ENCODE assay signal across 18 cellular contexts in the genomic region with DNA sequence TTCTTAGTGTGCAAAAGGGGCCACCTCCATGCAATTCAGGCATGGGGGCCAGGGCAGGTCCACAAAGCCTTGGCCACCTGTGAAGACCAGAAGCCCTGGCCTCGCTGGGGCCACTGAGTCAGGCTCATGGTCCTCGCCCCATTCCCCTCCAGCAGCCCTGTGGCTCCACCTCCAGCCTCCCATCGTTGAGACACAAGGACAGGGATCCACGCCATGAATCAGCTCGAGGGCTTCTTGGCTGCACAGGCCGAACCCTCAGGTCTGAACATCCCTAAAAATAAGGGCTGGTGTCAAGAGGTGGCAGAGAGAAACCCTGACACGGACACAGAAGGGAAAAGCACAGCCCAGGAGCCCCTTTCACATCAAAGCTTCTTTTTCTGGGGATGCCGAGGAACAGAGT.
"Had no signal": no experiment of that assay in that cellular context is flagged by ENCODE, and none has a peak within 500 bp of the region (broad histone marks: within the 10 kb centered on the region; RNA-seq: fewer than 3 reads in every experiment).

No MANE protein-coding gene starts in this region.

- H3K27me3 ChIP-seq: brain microvascular endothelial cell, heart right ventricle, pancreas, suprapubic skin, upper lobe of left lung had no signal

- FAIRE-seq: pancreas had no signal

- H3K4me1 ChIP-seq: pancreas, suprapubic skin had no signal

- H3K4me3 ChIP-seq: lung, pancreas, skin epidermis, suprapubic skin, upper lobe of left lung had no signal

- ATAC-seq: activated CD8-positive, alpha-beta T cell treated with anti-CD3 and anti-CD28 coated beads for 36 hours; left colon; pancreas had no signal

- H3K36me3 ChIP-seq: brain microvascular endothelial cell, heart right ventricle, pancreas, suprapubic skin, upper lobe of left lung had no signal

- H3K9me3 ChIP-seq: heart right ventricle, pancreas, suprapubic skin, upper lobe of left lung had no signal

- H3K27ac ChIP-seq: brain microvascular endothelial cell, pancreas, skin epidermis, suprapubic skin, upper lobe of left lung had no signal

- DNase-seq: activated CD4-positive, alpha-beta T cell treated with anti-CD3 and anti-CD28 coated beads, Interleukin-2, amount 10 ng/mL, durations not matched to agents 24 days and 14 days; activated CD8-positive, alpha-beta T cell treated with anti-CD3 and anti-CD28 coated beads for 36 hours; activated naive CD4-positive, alpha-beta T cell treated with Interleukin-2 at 50 U/mL for 16 hours; activated naive CD8-positive, alpha-beta T cell treated with anti-CD3 and anti-CD28 coated beads, Interleukin-2, amount 10 ng/mL, durations not matched to agents 7 days and 5 days; activated T-cell treated with anti-CD3 and anti-CD28 coated beads, Interleukin-2, amount 50 U/mL, for 24 hours; brain microvascular endothelial cell; cortex of kidney; effector CD4-positive, alpha-beta T cell; heart right ventricle; left colon; pancreas; stimulated activated CD4-positive, alpha-beta T cell treated with anti-CD3 and anti-CD28 coated beads, Interleukin-15, amount 100 ng/mL, for 24 hours; stimulated activated CD4-positive, alpha-beta T cell treated with anti-CD3 and anti-CD28 coated beads, Interleukin-2, amount 100 ng/mL, for 48 hours; T1000; upper lobe of left lung had no signal
